In the genomic region with DNA sequence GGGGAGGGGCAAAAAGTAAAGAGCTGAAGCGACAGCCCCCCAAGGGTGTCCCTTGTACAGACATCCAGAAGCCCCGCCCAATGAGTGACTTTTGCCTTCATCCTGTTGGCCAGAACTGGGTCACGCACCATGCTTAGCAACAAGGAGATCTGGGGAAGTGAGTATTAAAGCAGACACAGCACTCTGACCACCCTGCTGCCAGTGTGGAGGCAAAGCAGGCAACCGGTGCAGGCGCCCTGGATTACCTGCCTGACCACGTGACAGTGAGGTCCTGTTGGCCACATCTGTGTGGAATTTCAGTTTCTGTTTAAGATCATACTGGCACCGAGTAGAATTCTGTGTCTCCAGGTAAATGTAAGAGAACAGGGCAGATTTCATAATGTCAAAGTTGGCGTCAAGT, we compare ENCODE assay signal across 9 cellular contexts. TPM values are rescaled to one million over a fixed set of nuclear protein-coding genes. Genes with fewer than 3 reads are reported as not detected.
DNase-seq lines count a peak whose midpoint lies in the region; ATAC-seq and TF ChIP-seq lines count a peak whose summit lies in the region.
"Had no signal": no experiment of that assay in that cellular context is flagged by ENCODE, and none has a peak within 500 bp of the region (broad histone marks: within the 10 kb centered on the region; RNA-seq: fewer than 3 reads in every experiment).

No MANE protein-coding gene starts in this region.

- ATAC-seq in left ventricle myocardium superior (peak; percentile 26), HG02970 (IDR thresholded peaks at IDR 0.05; ENCODE audit: low FRiP score, unreplicated experiment) (peak; percentile 90)

- H3K27ac ChIP-seq in left ventricle myocardium inferior (replicated peaks), result no peak overlapping the region

- H3K27me3 ChIP-seq in left ventricle myocardium inferior (ENCODE audit: low read depth), result peaks cover 18% of the 10 kb centered on the region

- intact Hi-C loops in left ventricle myocardium superior (cut with micrococcal nuclease), result no loop called here
- intact Hi-C loops in left ventricle myocardium inferior (cut with micrococcal nuclease), result no loop called here

- H3K4me3 ChIP-seq in left ventricle myocardium inferior, result no peak overlapping the region

- DNase-seq in left ventricle myocardium superior (no peak), left ventricle myocardium inferior (no peak), OCI-M1 (lab: John Stamatoyannopoulos, UW) (peak; percentile 8), iPS-NIHi7 (ENCODE audit: extremely low spot score) (peak; percentile 73), HPDE6-E6E7 (ENCODE audit: extremely low spot score) (no peak)
- no peak for DNase-seq in central memory CD4-positive, alpha-beta T cell
- DNase-seq in activated naive CD4-positive, alpha-beta T cell treated with Interleukin-2 at 50 U/mL for 16 hours, result no peak
- DNase-seq: naive thymus-derived CD8-positive, alpha-beta T cell had no signal

- no peaks in the 10 kb centered on the region for H3K4me1 ChIP-seq in left ventricle myocardium inferior

- no peak for TF ChIP-seq CTCF in left ventricle myocardium inferior (IDR thresholded peaks at IDR 0.05; ENCODE audit: borderline replicate concordance)

- H3K36me3 ChIP-seq in left ventricle myocardium inferior, result no peaks in the 10 kb centered on the region

- no peaks in the 10 kb centered on the region for H3K9me3 ChIP-seq in left ventricle myocardium inferior (replicated peaks)

RNA-seq across cellular contexts. Expression of a gene that starts 21.6 kb away (rescaled TPM):
- 15.0 TPM for total RNA-seq in left ventricle myocardium superior
- total RNA-seq in left ventricle myocardium inferior, result 15.8 TPM

Comparison
In these comparisons a context has a peak if more than half of its experiments do, and no peak if none do; other contexts are left out.
1. DNase-seq: peak in OCI-M1 (single experiment) and iPS-NIHi7 (single experiment); none in left ventricle myocardium superior (single experiment), left ventricle myocardium inferior (single experiment), central memory CD4-positive, alpha-beta T cell (single experiment), activated naive CD4-positive, alpha-beta T cell treated with Interleukin-2 at 50 U/mL for 16 hours (single experiment) and HPDE6-E6E7 (single experiment).